8 cellular contexts compared by ENCODE assay signal in genomic region chr1:226870323-226871046, GRCh38. TPM values are rescaled to one million over a fixed set of nuclear protein-coding genes. Genes with fewer than 3 reads are reported as not detected.
A peak's percentile ranks its signal among the peaks of the same experiment; 100 is the strongest.
DNase-seq lines count a peak whose midpoint lies in the region; ATAC-seq, FAIRE-seq and TF ChIP-seq lines count a peak whose summit lies in the region.

Gene PSEN2 (plus strand): TSS chr1:226870616. CDS start chr1:226881908, 11,292 bp downstream.

- peaks cover 8 to 21% of the 10 kb centered on the region in 2 donors for H3K4me1 ChIP-seq in left lung

- peak within 1 kb of the TSS; percentile 63 to 69 for H3K4me3 ChIP-seq in left lung

- ATAC-seq in HG02938 (IDR thresholded peaks at IDR 0.05; ENCODE audit: unreplicated experiment) (peak; percentile 86), left lung (peak; percentile 94)

- peaks cover 28% of the 10 kb centered on the region for H3K4me1 Mint-ChIP-seq in dendritic cell treated with granulocyte-macrophage colony-stimulating factor and Interleukin-4, amounts not matched to agents 40 ng/mL and 50 ng/mL, for 4 days (ENCODE audit: low read depth)

- H3K4me3 Mint-ChIP-seq in dendritic cell treated with granulocyte-macrophage colony-stimulating factor and Interleukin-4, amounts not matched to agents 40 ng/mL and 50 ng/mL, for 4 days: peak within 1 kb of the TSS; percentile 78

- peak; percentile 67 for FAIRE-seq in GM18507 (lab: Jason Lieb, UNC)

- DNase-seq in A172 (ENCODE audit: low spot score) (peak; percentile 49), GM18507 (ENCODE audit: extremely low spot score, insufficient read length, low read depth) (peak; percentile 70), NCI-H2171 treated with DMSO at 0.1 percent for 48 hours (lab: John Stamatoyannopoulos, UW) (peak; percentile 31), left lung (peak; percentile 73 to 93)
- peak; percentile 36 to 38 for DNase-seq in activated CD4-positive, alpha-beta T cell treated with anti-CD3 and anti-CD28 coated beads for 4 hours
- DNase-seq in stimulated activated CD4-positive, alpha-beta T cell treated with anti-CD3 and anti-CD28 coated beads, Interleukin-4, amount 100 ng/mL, for 24 hours: peak; percentile 51

- no peaks in the 10 kb centered on the region for H3K36me3 ChIP-seq in left lung

- no peaks in the 10 kb centered on the region for H3K9me3 ChIP-seq in left lung

- H3K27ac ChIP-seq in left lung: peak within 1 kb of the TSS; percentile 64 to 81

- peak in 1 of 2 donors; percentile 10 for TF ChIP-seq CTCF in left lung (IDR thresholded peaks at IDR 0.05)

- H3K27ac Mint-ChIP-seq in dendritic cell treated with granulocyte-macrophage colony-stimulating factor and Interleukin-4, amounts not matched to agents 40 ng/mL and 50 ng/mL, for 4 days: peak within 1 kb of the TSS; percentile 66

- peaks cover 0 to 18% of the 10 kb centered on the region in 2 donors for H3K27me3 ChIP-seq in left lung

- no peaks in the 10 kb centered on the region for H3K9me3 Mint-ChIP-seq in dendritic cell treated with granulocyte-macrophage colony-stimulating factor and Interleukin-4, amounts not matched to agents 40 ng/mL and 50 ng/mL, for 4 days

- peaks cover 20% of the 10 kb centered on the region for H3K27me3 Mint-ChIP-seq in dendritic cell treated with granulocyte-macrophage colony-stimulating factor and Interleukin-4, amounts not matched to agents 40 ng/mL and 50 ng/mL, for 4 days

- intact Hi-C loops in dendritic cell treated with granulocyte-macrophage colony-stimulating factor and Interleukin-4, amounts not matched to agents 40 ng/mL and 50 ng/mL, for 4 days (cut with micrococcal nuclease): loop anchor here (2.0 to 5.0 kb wide), 2 partner anchors 68 to 82 kb away; no protein-coding TSS in a partner anchor
- intact Hi-C loops in left lung (cut with DNase I): no loop called here

- peaks cover 7% of the 10 kb centered on the region for H3K36me3 Mint-ChIP-seq in dendritic cell treated with granulocyte-macrophage colony-stimulating factor and Interleukin-4, amounts not matched to agents 40 ng/mL and 50 ng/mL, for 4 days (ENCODE audit: low read depth)

RNA-seq across cellular contexts. Expression of gene PSEN2, which starts in this region (rescaled TPM):
- total RNA-seq in A172 (2014; rRNA removed; shearing (Covaris generic)): 45.7 and 46.0 TPM in 2 replicates
- 10 to 100 TPM; 20.2 to 24.8 TPM for total RNA-seq in left lung

Comparison
In these comparisons a context has a peak if more than half of its experiments do, and no peak if none do; other contexts are left out.
1. Peak in every context shown above with its lines: DNase-seq, ATAC-seq, H3K4me3 ChIP-seq and H3K27ac ChIP-seq.
2. DNase-seq: peak in every context shown above with its lines; median percentile 83 in left lung; 70 in GM18507; 51 in stimulated activated CD4-positive, alpha-beta T cell treated with anti-CD3 and anti-CD28 coated beads, Interleukin-4, amount 100 ng/mL, for 24 hours; 49 in A172; 37 in activated CD4-positive, alpha-beta T cell treated with anti-CD3 and anti-CD28 coated beads for 4 hours; 31 in NCI-H2171 treated with DMSO at 0.1 percent for 48 hours.